ENCODE assay signal across 21 cellular contexts in the genomic region with DNA sequence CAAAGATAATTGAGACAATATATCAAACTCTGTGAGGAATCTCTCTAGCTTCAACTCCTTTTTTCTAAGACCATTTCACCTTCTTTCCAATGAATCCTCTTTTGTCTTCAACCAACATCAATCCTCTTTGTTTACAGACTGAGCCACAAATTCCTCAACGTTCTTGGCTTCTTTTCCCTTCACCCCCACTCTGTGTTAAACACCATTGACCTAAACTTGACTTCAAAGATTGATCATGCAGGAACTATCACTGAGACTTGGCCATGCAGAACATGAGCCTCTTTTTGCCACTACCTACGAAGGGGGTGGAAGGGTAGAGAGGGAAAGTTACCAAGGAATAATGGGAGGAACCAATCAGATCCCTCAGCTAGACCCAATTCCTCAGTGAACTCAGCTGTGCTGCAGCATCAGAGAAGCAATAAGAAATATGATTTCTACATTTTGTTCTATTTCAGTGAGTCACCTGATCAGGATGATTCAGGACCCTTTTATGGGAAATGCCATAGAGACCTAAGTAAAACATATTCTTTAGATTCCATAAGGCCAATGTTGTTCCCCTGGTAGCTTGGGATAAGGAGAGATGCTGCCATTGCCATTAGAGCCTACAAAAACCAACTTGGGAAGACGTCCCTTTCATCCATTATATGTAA.
A peak's percentile ranks its signal among the peaks of the same experiment; 100 is the strongest.
DNase-seq lines count a peak whose midpoint lies in the region; ATAC-seq and TF ChIP-seq lines count a peak whose summit lies in the region.
"Had no signal": no experiment of that assay in that cellular context is flagged by ENCODE, and none has a peak within 500 bp of the region (broad histone marks: within the 10 kb centered on the region; RNA-seq: fewer than 3 reads in every experiment).

No MANE protein-coding gene starts in this region.

- H3K27ac Mint-ChIP-seq in immature natural killer cell, result no peak overlapping the region
- H3K27ac Mint-ChIP-seq in CD4-positive, alpha-beta T cell, result no peak overlapping the region
- H3K27ac Mint-ChIP-seq: B cell; CD4-positive, CD25-positive, alpha-beta regulatory T cell had no signal

- in situ Hi-C loops in Caki2 (cut with HindIII; ENCODE audit: low pct_unique_long_range_greater_than_20kb, low sequenced_read_pairs), result no loop called here

- intact Hi-C loops in CD4-positive, alpha-beta T cell (cut with DNase I, micrococcal nuclease), result no loop called here

- H3K36me3 Mint-ChIP-seq in immature natural killer cell, result no peaks in the 10 kb centered on the region
- H3K36me3 Mint-ChIP-seq in CD4-positive, alpha-beta T cell (ENCODE audit: low read depth), result no peaks in the 10 kb centered on the region
- H3K36me3 Mint-ChIP-seq: CD4-positive, CD25-positive, alpha-beta regulatory T cell had no signal

- DNase-seq in Caki2 (ENCODE audit: low read depth) (peak; percentile 23), M059J (ENCODE audit: low read depth) (peak; percentile 18), epithelial cell of proximal tubule (ENCODE audit: low read depth) (peak; percentile 47), kidney tubule cell (ENCODE audit: low spot score) (peak; percentile 54), DMS53 (lab: John Stamatoyannopoulos, UW) (no peak), immature natural killer cell (no peak)
- DNase-seq in CD4-positive, alpha-beta T cell, result no peak
- DNase-seq: 8988T; Calu3; CD4-positive, CD25-positive, alpha-beta regulatory T cell; H7; NCI-H1105 treated with DMSO at 0.1 percent for 48 hours; NCI-H1694 treated with DMSO at 0.1 percent for 48 hours; NCI-H510A; NCI-H748 treated with DMSO at 0.1 percent for 48 hours; NK-92 treated with Interleukin-12 subunit alpha and Interleukin-12 subunit beta, amount 100 ng/mL, for 24 hours; SHP77 had no signal

- no peak overlapping the region for H3K4me3 Mint-ChIP-seq in immature natural killer cell
- H3K4me3 Mint-ChIP-seq in CD4-positive, alpha-beta T cell, result no peak overlapping the region
- H3K4me3 Mint-ChIP-seq: B cell; CD4-positive, CD25-positive, alpha-beta regulatory T cell had no signal

- POLR2A ChIA-PET in CD4-positive, alpha-beta T cell (lab: Charles Lee), result interaction anchor here (0.6 kb wide), 1 partner anchor 15 kb away, joined by 3 read pairs; no protein-coding TSS in a partner anchor

- H3K9me3 Mint-ChIP-seq in immature natural killer cell, result peaks cover 0 to 12% (median 3%) of the 10 kb centered on the region in 6 donors
- H3K9me3 Mint-ChIP-seq in CD4-positive, alpha-beta T cell, result peaks cover 5% of the 10 kb centered on the region

- CTCF ChIA-PET in CD4-positive, alpha-beta T cell (lab: Charles Lee), result no interaction called here

- no peak for TF ChIP-seq CTCF in epithelial cell of proximal tubule (conservative IDR thresholded peaks at IDR 0.05; ENCODE audit: low read depth, low read length)
- TF ChIP-seq CTCF in CD4-positive, alpha-beta T cell (IDR thresholded peaks at IDR 0.05), result no peak

- H3K9me3 ChIP-seq in CD4-positive, alpha-beta T cell (ENCODE audit: control insufficient read depth, low read length), result no peaks in the 10 kb centered on the region

- no peaks in the 10 kb centered on the region for H3K27me3 ChIP-seq in CD4-positive, alpha-beta T cell (ENCODE audit: control insufficient read depth, insufficient read depth, low read length)

- no peaks in the 10 kb centered on the region for H3K4me1 Mint-ChIP-seq in immature natural killer cell
- H3K4me1 Mint-ChIP-seq in CD4-positive, alpha-beta T cell (ENCODE audit: low read depth), result no peaks in the 10 kb centered on the region
- H3K4me1 Mint-ChIP-seq: B cell; CD4-positive, CD25-positive, alpha-beta regulatory T cell had no signal

- ATAC-seq in HG02759 (IDR thresholded peaks at IDR 0.05; ENCODE audit: unreplicated experiment), result no peak
- no peak for ATAC-seq in CD4-positive, alpha-beta T cell (ENCODE audit: poor library complexity)
- ATAC-seq: K562 had no signal

- no peak overlapping the region for H3K27ac ChIP-seq in CD4-positive, alpha-beta T cell (ENCODE audit: low read depth, low read length)
- H3K27ac ChIP-seq: SK-N-MC had no signal

- H3K4me3 ChIP-seq in epithelial cell of proximal tubule (ENCODE audit: low read depth, low read length), result no peak overlapping the region
- H3K4me3 ChIP-seq: K562, SK-N-MC had no signal

- H3K27me3 Mint-ChIP-seq in immature natural killer cell (ENCODE audit: low read depth in 3 of 3), result peaks cover 0 to 2% (median 0%) of the 10 kb centered on the region in 3 donors
- H3K27me3 Mint-ChIP-seq in CD4-positive, alpha-beta T cell, result peaks cover 8% of the 10 kb centered on the region
- H3K27me3 Mint-ChIP-seq: B cell; CD4-positive, CD25-positive, alpha-beta regulatory T cell had no signal

Comparison
In these comparisons a context has a peak if more than half of its experiments do, and no peak if none do; other contexts are left out.
1. DNase-seq: peak in Caki2 (single experiment), M059J (single experiment), epithelial cell of proximal tubule (single experiment) and kidney tubule cell (single experiment); none in DMS53 (single experiment), immature natural killer cell (0 of 3) and CD4-positive, alpha-beta T cell (0 of 10).